In genomic region chr2:235698028-235698427, GRCh38 we compare ENCODE assay signal across 15 cellular contexts.
"Had no signal": no experiment of that assay in that cellular context is flagged by ENCODE, and none has a peak within 500 bp of the region (broad histone marks: within the 10 kb centered on the region; RNA-seq: fewer than 3 reads in every experiment).

No MANE protein-coding gene starts in this region.

- H3K4me3 ChIP-seq: heart right ventricle, left lung, ovary, thyroid gland, uterus had no signal

- DNase-seq: activated CD4-positive, alpha-beta T cell treated with anti-CD3 and anti-CD28 coated beads, Interleukin-2, amount 50 U/mL, for 48 hours; activated CD4-positive, CD25-positive, alpha-beta regulatory T cell treated with anti-CD3 and anti-CD28 coated beads, Interleukin-2, amount 50 U/mL, for 72 hours; activated gamma-delta T cell; activated T-cell treated with anti-CD3 and anti-CD28 coated beads, Interleukin-2, amount 50 U/mL, for 4 hours; brain microvascular endothelial cell; heart right ventricle; nephron progenitor cell; ovary; stimulated activated CD4-positive, alpha-beta T cell treated with anti-CD3 and anti-CD28 coated beads, Interleukin-15, amount 100 ng/mL, for 24 hours; stimulated activated CD4-positive, alpha-beta T cell treated with anti-CD3 and anti-CD28 coated beads, Interleukin-4, amount 100 ng/mL, for 4 hours; thyroid gland; uterus had no signal

- H3K27me3 ChIP-seq: brain microvascular endothelial cell, heart right ventricle, left lung, ovary, thyroid gland, uterus had no signal

- H3K36me3 Mint-ChIP-seq: activated naive CD8-positive, alpha-beta T cell had no signal

- H3K27me3 Mint-ChIP-seq: activated naive CD8-positive, alpha-beta T cell had no signal

- H3K4me1 ChIP-seq: left lung, thyroid gland had no signal

- H3K27ac ChIP-seq: brain microvascular endothelial cell, heart right ventricle, left lung, ovary, thyroid gland, uterus had no signal

- ATAC-seq: activated T-cell treated with anti-CD3 and anti-CD28 coated beads, Interleukin-2, amount 50 U/mL, for 4 hours; left lung had no signal

- H3K9me3 Mint-ChIP-seq: activated T-cell treated with anti-CD3 and anti-CD28 coated beads, Interleukin-2, amount 50 U/mL, for 4 hours; T-helper 2 cell treated with Interferon-gamma antibody and Interleukin-4, amounts not matched to agents 5 μg/mL and 100 μg/mL, for 36 hours had no signal

- H3K27ac Mint-ChIP-seq: activated naive CD8-positive, alpha-beta T cell; nephron progenitor cell; T-helper 2 cell treated with Interferon-gamma antibody and Interleukin-4, amounts not matched to agents 5 μg/mL and 100 μg/mL, for 36 hours had no signal

- H3K9me3 ChIP-seq: heart right ventricle, left lung, ovary, thyroid gland, uterus had no signal

- H3K36me3 ChIP-seq: brain microvascular endothelial cell, heart right ventricle, left lung, ovary, thyroid gland, uterus had no signal

- H3K4me3 Mint-ChIP-seq: activated naive CD8-positive, alpha-beta T cell; activated T-cell treated with anti-CD3 and anti-CD28 coated beads, Interleukin-2, amount 50 U/mL, for 4 hours; nephron progenitor cell; T-helper 2 cell treated with Interferon-gamma antibody and Interleukin-4, amounts not matched to agents 5 μg/mL and 100 μg/mL, for 36 hours had no signal
